Comparison of ENCODE assay signal across 1 cellular context in genomic region chr5:107700486-107700885, GRCh38.
TF ChIP-seq lines count a peak whose summit lies in the region.

No MANE protein-coding gene starts in this region.

TF ChIP-seq in SK-N-SH, 30 proteins besides CTCF, POLR2A, EP300 and RAD21 (continued from another document):
- no peak for TF ChIP-seq IRF3 (IDR thresholded peaks at IDR 0.05; ENCODE audit: low read depth, low read length)
- TF ChIP-seq YY1 (IDR thresholded peaks at IDR 0.05; ENCODE audit: low read depth): no peak
- TF ChIP-seq, protein P1, sequence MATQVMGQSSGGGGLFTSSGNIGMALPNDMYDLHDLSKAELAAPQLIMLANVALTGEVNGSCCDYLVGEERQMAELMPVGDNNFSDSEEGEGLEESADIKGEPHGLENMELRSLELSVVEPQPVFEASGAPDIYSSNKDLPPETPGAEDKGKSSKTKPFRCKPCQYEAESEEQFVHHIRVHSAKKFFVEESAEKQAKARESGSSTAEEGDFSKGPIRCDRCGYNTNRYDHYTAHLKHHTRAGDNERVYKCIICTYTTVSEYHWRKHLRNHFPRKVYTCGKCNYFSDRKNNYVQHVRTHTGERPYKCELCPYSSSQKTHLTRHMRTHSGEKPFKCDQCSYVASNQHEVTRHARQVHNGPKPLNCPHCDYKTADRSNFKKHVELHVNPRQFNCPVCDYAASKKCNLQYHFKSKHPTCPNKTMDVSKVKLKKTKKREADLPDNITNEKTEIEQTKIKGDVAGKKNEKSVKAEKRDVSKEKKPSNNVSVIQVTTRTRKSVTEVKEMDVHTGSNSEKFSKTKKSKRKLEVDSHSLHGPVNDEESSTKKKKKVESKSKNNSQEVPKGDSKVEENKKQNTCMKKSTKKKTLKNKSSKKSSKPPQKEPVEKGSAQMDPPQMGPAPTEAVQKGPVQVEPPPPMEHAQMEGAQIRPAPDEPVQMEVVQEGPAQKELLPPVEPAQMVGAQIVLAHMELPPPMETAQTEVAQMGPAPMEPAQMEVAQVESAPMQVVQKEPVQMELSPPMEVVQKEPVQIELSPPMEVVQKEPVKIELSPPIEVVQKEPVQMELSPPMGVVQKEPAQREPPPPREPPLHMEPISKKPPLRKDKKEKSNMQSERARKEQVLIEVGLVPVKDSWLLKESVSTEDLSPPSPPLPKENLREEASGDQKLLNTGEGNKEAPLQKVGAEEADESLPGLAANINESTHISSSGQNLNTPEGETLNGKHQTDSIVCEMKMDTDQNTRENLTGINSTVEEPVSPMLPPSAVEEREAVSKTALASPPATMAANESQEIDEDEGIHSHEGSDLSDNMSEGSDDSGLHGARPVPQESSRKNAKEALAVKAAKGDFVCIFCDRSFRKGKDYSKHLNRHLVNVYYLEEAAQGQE (IDR thresholded peaks at IDR 0.05; ENCODE audit: low read depth, low read length): no peak
- TF ChIP-seq ELF1 (IDR thresholded peaks at IDR 0.05): no peak
- TF ChIP-seq RFX5 (IDR thresholded peaks at IDR 0.05; ENCODE audit: low read length): no peak
- TF ChIP-seq POLR2AphosphoS5 (IDR thresholded peaks at IDR 0.05; ENCODE audit: low read depth, low read length): no peak
